In the genomic region with DNA sequence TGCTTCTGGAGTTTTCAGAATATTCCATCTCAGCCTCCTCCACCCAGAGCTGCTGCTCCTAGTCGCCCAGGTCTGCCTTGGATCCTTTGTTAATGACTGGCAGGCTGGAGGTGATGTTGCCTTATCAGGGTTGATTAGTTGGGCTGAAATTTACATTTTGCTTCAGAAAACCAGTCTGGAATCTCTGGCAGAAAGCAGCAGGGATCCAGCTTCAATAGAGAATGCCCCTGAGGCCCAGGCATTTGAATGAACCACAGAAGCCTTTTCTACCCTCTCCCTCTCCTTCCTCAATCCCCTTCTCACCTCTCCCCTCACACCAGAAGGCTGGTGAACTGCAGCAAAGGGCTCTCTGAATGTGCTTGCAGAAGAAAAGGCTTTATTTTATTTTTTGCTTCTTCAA, we compare ENCODE assay signal across 23 cellular contexts.
A peak's percentile ranks its signal among the peaks of the same experiment; 100 is the strongest.
DNase-seq lines count a peak whose midpoint lies in the region; ATAC-seq and TF ChIP-seq lines count a peak whose summit lies in the region.
"Had no signal": no experiment of that assay in that cellular context is flagged by ENCODE, and none has a peak within 500 bp of the region (broad histone marks: within the 10 kb centered on the region; RNA-seq: fewer than 3 reads in every experiment).

No MANE protein-coding gene starts in this region.

- H3K27me3 Mint-ChIP-seq in endodermal cell (ENCODE audit: insufficient read depth) (no peaks in the 10 kb centered on the region), nephron (ENCODE audit: low read depth) (peaks cover 31% of the 10 kb centered on the region)

- ATAC-seq in heart right ventricle (no peak), right lobe of liver (no peak)
- ATAC-seq: A549; activated naive CD8-positive, alpha-beta T cell treated with anti-CD3 and anti-CD28 coated beads, Interleukin-2, amount 50 U/mL, for 24 hours; naive thymus-derived CD8-positive, alpha-beta T cell had no signal

- peak overlapping the region in 8 of 10 donors; percentile 10 to 79 (median 52) for H3K27ac ChIP-seq in heart right ventricle
- no peak overlapping the region for H3K27ac ChIP-seq in right atrium auricular region
- peak overlapping the region; percentile 39 for H3K27ac ChIP-seq in endodermal cell (ENCODE audit: low read depth, low read length)
- H3K27ac ChIP-seq in uterus: peak overlapping the region; percentile 72 to 81
- H3K27ac ChIP-seq in right lobe of liver: no peak overlapping the region
- H3K27ac ChIP-seq: A549, breast epithelium, colonic mucosa had no signal

- no peaks in the 10 kb centered on the region for H3K27me3 ChIP-seq in heart right ventricle
- no peaks in the 10 kb centered on the region for H3K27me3 ChIP-seq in right atrium auricular region
- H3K27me3 ChIP-seq in endodermal cell (ENCODE audit: control insufficient read depth, insufficient read depth, low read length, poor library complexity, severe bottlenecking): no peaks in the 10 kb centered on the region
- H3K27me3 ChIP-seq in uterus: no peaks in the 10 kb centered on the region
- no peaks in the 10 kb centered on the region for H3K27me3 ChIP-seq in right lobe of liver
- H3K27me3 ChIP-seq: BE2C, breast epithelium, colonic mucosa, vagina had no signal

- peak overlapping the region; percentile 18 for H3K27ac Mint-ChIP-seq in endodermal cell
- H3K27ac Mint-ChIP-seq in nephron: peak overlapping the region; percentile 87 to 97 (median 94)
- H3K27ac Mint-ChIP-seq: activated CD4-positive, alpha-beta T cell treated with anti-CD3 and anti-CD28 coated beads, Interleukin-2, amount 10 ng/mL, durations not matched to agents 7 days and 5 days; activated naive CD8-positive, alpha-beta T cell treated with anti-CD3 and anti-CD28 coated beads, Interleukin-2, amount 50 U/mL, for 24 hours; naive thymus-derived CD8-positive, alpha-beta T cell had no signal

- H3K9ac ChIP-seq in endodermal cell (ENCODE audit: extremely low read depth, low read length, poor library complexity, severe bottlenecking): no peak overlapping the region

- H3K4me3 ChIP-seq in heart right ventricle (no peak overlapping the region), right atrium auricular region (no peak overlapping the region), endodermal cell (ENCODE audit: low read length) (no peak overlapping the region), uterus (no peak overlapping the region), right lobe of liver (no peak overlapping the region)
- H3K4me3 ChIP-seq: A549, breast epithelium, colonic mucosa, lung, vagina had no signal

- H3K36me3 ChIP-seq in heart right ventricle: peaks cover 0 to 3% (median 0%) of the 10 kb centered on the region in 9 donors
- H3K36me3 ChIP-seq in right atrium auricular region: no peaks in the 10 kb centered on the region
- peaks cover 81% of the 10 kb centered on the region for H3K36me3 ChIP-seq in endodermal cell (ENCODE audit: control insufficient read depth, insufficient read depth, low read length)
- no peaks in the 10 kb centered on the region for H3K36me3 ChIP-seq in uterus
- H3K36me3 ChIP-seq in right lobe of liver: no peaks in the 10 kb centered on the region
- H3K36me3 ChIP-seq: BE2C, breast epithelium, colonic mucosa, vagina had no signal

- DNase-seq in heart right ventricle (no peak), right atrium auricular region (ENCODE audit: low spot score) (no peak), endodermal cell (peak; percentile 69), uterus (no peak), NCI-H2029 (lab: John Stamatoyannopoulos, UW) (no peak), occipital lobe (lab: John Stamatoyannopoulos, UW) (no peak), right lobe of liver (no peak)
- DNase-seq: activated CD4-positive, alpha-beta T cell treated with anti-CD3 and anti-CD28 coated beads, Interleukin-2, amount 10 ng/mL, durations not matched to agents 7 days and 5 days; activated effector memory CD4-positive, alpha-beta T cell treated with Interleukin-2 at 50 U/mL for 16 hours; activated naive CD8-positive, alpha-beta T cell treated with anti-CD3 and anti-CD28 coated beads, Interleukin-2, amount 50 U/mL, for 24 hours; colonic mucosa; islet precursor cell; MM.1S; naive thymus-derived CD8-positive, alpha-beta T cell; posterior cingulate gyrus; SHP77 treated with DMSO at 0.1 percent for 48 hours; stimulated activated CD4-positive, alpha-beta T cell treated with anti-CD3 and anti-CD28 coated beads, Interleukin-4, amount 100 ng/mL, for 1 hour had no signal

- TF ChIP-seq CTCF in heart right ventricle (IDR thresholded peaks at IDR 0.05) (no peak), right atrium auricular region (IDR thresholded peaks at IDR 0.05) (no peak), endodermal cell (conservative IDR thresholded peaks at IDR 0.05) (no peak), nephron (IDR thresholded peaks at IDR 0.05; ENCODE audit: unreplicated experiment in 3 of 3) (no peak), uterus (IDR thresholded peaks at IDR 0.05) (no peak), right lobe of liver (IDR thresholded peaks at IDR 0.05) (no peak)

- H3K9me3 ChIP-seq in heart right ventricle (no peaks in the 10 kb centered on the region), right atrium auricular region (no peaks in the 10 kb centered on the region), endodermal cell (ENCODE audit: control insufficient read depth, low read length) (no peaks in the 10 kb centered on the region), uterus (no peaks in the 10 kb centered on the region), right lobe of liver (no peaks in the 10 kb centered on the region)
- H3K9me3 ChIP-seq: A549, BE2C, breast epithelium, colonic mucosa, vagina had no signal

- no peak for TF ChIP-seq POLR2A in uterus (IDR thresholded peaks at IDR 0.05)
- TF ChIP-seq POLR2A in right lobe of liver (IDR thresholded peaks at IDR 0.05): no peak

- H3K4me1 Mint-ChIP-seq in endodermal cell (peaks cover 90% of the 10 kb centered on the region), nephron (peaks cover 97% of the 10 kb centered on the region)
- H3K4me1 Mint-ChIP-seq: activated CD4-positive, alpha-beta T cell treated with anti-CD3 and anti-CD28 coated beads, Interleukin-2, amount 10 ng/mL, durations not matched to agents 7 days and 5 days; activated naive CD8-positive, alpha-beta T cell treated with anti-CD3 and anti-CD28 coated beads, Interleukin-2, amount 50 U/mL, for 24 hours had no signal

- H3K36me3 Mint-ChIP-seq in endodermal cell (ENCODE audit: low read depth) (peaks cover 6% of the 10 kb centered on the region), nephron (ENCODE audit: low read depth) (peaks cover 4% of the 10 kb centered on the region)
- H3K36me3 Mint-ChIP-seq: naive thymus-derived CD8-positive, alpha-beta T cell had no signal

- intact Hi-C loops in heart right ventricle (cut with DNase I) (no loop called here), uterus (cut with DNase I; ENCODE audit: low total_unique reads) (no loop called here), right lobe of liver (cut with DNase I) (no loop called here)

- H3K4me3 Mint-ChIP-seq in endodermal cell (no peak overlapping the region), nephron (no peak overlapping the region)
- H3K4me3 Mint-ChIP-seq: activated CD4-positive, alpha-beta T cell treated with anti-CD3 and anti-CD28 coated beads, Interleukin-2, amount 10 ng/mL, durations not matched to agents 7 days and 5 days; activated naive CD8-positive, alpha-beta T cell treated with anti-CD3 and anti-CD28 coated beads, Interleukin-2, amount 50 U/mL, for 24 hours; naive thymus-derived CD8-positive, alpha-beta T cell had no signal

- peaks cover 30 to 99% (median 83%) of the 10 kb centered on the region in 9 donors for H3K4me1 ChIP-seq in heart right ventricle
- peaks cover 0 to 85% of the 10 kb centered on the region in 2 donors for H3K4me1 ChIP-seq in right atrium auricular region
- peaks cover 72% of the 10 kb centered on the region for H3K4me1 ChIP-seq in endodermal cell (ENCODE audit: control insufficient read depth, insufficient read depth, low read length)
- H3K4me1 ChIP-seq in uterus: peaks cover 19 to 35% of the 10 kb centered on the region in 2 donors
- H3K4me1 ChIP-seq in right lobe of liver: peaks cover 0 to 25% (median 10%) of the 10 kb centered on the region in 4 donors
- H3K4me1 ChIP-seq: A549, breast epithelium had no signal

- no peaks in the 10 kb centered on the region for H3K9me3 Mint-ChIP-seq in endodermal cell
- H3K9me3 Mint-ChIP-seq in nephron: no peaks in the 10 kb centered on the region
- H3K9me3 Mint-ChIP-seq: activated CD4-positive, alpha-beta T cell treated with anti-CD3 and anti-CD28 coated beads, Interleukin-2, amount 10 ng/mL, durations not matched to agents 7 days and 5 days; activated naive CD8-positive, alpha-beta T cell treated with anti-CD3 and anti-CD28 coated beads, Interleukin-2, amount 50 U/mL, for 24 hours; naive thymus-derived CD8-positive, alpha-beta T cell had no signal

- 91 to 94% methylated on average over 1 of the region's 1 CpG for WGBS in heart right ventricle, 2 donors
- WGBS in endodermal cell (ENCODE audit: insufficient coverage in 1 of 2, insufficient read length in 1 of 2), 2 experiments: 40% methylated on average over 1 of the region's 1 CpG; no CpG with 5 or more reads in 1 of the 2 experiments
- WGBS in right lobe of liver (ENCODE audit: insufficient coverage, low coverage, low lambda C conversion rate, missing lambda C conversion rate): 86% methylated on average over 1 of the region's 1 CpG

Comparison
In these comparisons a context has a peak if more than half of its experiments do, and no peak if none do; other contexts are left out.
1. H3K27ac ChIP-seq: peak in heart right ventricle (8 of 10), endodermal cell (single experiment) and uterus (2 of 2); none in right atrium auricular region (0 of 2) and right lobe of liver (0 of 3).